In genomic region chr2:144096531-144096930, GRCh38 we compare ENCODE assay signal across 23 cellular contexts.
DNase-seq lines count a peak whose midpoint lies in the region; ATAC-seq, FAIRE-seq and TF ChIP-seq lines count a peak whose summit lies in the region.
"Had no signal": no experiment of that assay in that cellular context is flagged by ENCODE, and none has a peak within 500 bp of the region (broad histone marks: within the 10 kb centered on the region; RNA-seq: fewer than 3 reads in every experiment).

No MANE protein-coding gene starts in this region.

- no peak overlapping the region for H2BK12ac ChIP-seq in mesenchymal stem cell (ENCODE audit: low read length in 2 of 2)

- 8% methylated on average over 2 of the region's 2 CpGs for WGBS in mesenchymal stem cell

- H3K18ac ChIP-seq in mesenchymal stem cell (ENCODE audit: low read depth in 1 of 2, low read length in 2 of 2): no peak overlapping the region

- H3K23ac ChIP-seq in mesenchymal stem cell (ENCODE audit: low read length in 2 of 2): no peak overlapping the region

- no peaks in the 10 kb centered on the region for H3K79me1 ChIP-seq in mesenchymal stem cell (replicated peaks; ENCODE audit: low read length, poor library complexity, severe bottlenecking)

- H2BK15ac ChIP-seq in mesenchymal stem cell (ENCODE audit: low read depth, poor library complexity, severe bottlenecking): no peak overlapping the region

- no peak overlapping the region for H3K4me3 ChIP-seq in astrocyte (ENCODE audit: insufficient read depth, low read depth, low read length)
- H3K4me3 ChIP-seq in mesenchymal stem cell (ENCODE audit: insufficient read depth in 1 of 2, low read depth in 1 of 2, low read length in 2 of 2): no peak overlapping the region
- H3K4me3 ChIP-seq: BLaER1 treated with 17β-estradiol and CSF1 and Interleukin-3, amounts not matched to agents 10 nM and 100 nM had no signal

- DNase-seq in DMS53 (lab: John Stamatoyannopoulos, UW): peak; percentile 3
- no peak for DNase-seq in DMS53 treated with DMSO at 0.1 percent for 48 hours (lab: John Stamatoyannopoulos, UW; ENCODE audit: unreplicated experiment)
- DNase-seq in HCEC 1CT: peak; percentile 65
- DNase-seq in astrocyte (ENCODE audit: low read depth): no peak
- DNase-seq in mesenchymal stem cell: peak; percentile 64
- no peak for DNase-seq in NCI-H128 (lab: John Stamatoyannopoulos, UW; ENCODE audit: unreplicated experiment)
- DNase-seq in AG08395 (ENCODE audit: low spot score): no peak
- DNase-seq: Karpas-422, NCI-H1417, NCI-H187 treated with DMSO at 0.1 percent for 48 hours, NCI-H2171 treated with DMSO at 0.1 percent for 48 hours, NCI-H446, NCI-H526 treated with DMSO at 0.1 percent for 48 hours, SW 1271 had no signal

- H3K4me1 ChIP-seq in astrocyte (ENCODE audit: insufficient read depth, low read length): peaks cover 12% of the 10 kb centered on the region
- H3K4me1 ChIP-seq in mesenchymal stem cell (ENCODE audit: control insufficient read depth, insufficient read depth, low read depth, low read length): no peaks in the 10 kb centered on the region

- H2BK120ac ChIP-seq in mesenchymal stem cell (ENCODE audit: low read depth, low read length): no peak overlapping the region

- H4K20me1 ChIP-seq in astrocyte (ENCODE audit: insufficient read depth, low read length): no peaks in the 10 kb centered on the region
- H4K20me1 ChIP-seq: BLaER1 treated with 17β-estradiol and CSF1 and Interleukin-3, amounts not matched to agents 10 nM and 100 nM had no signal

- H2AFZ ChIP-seq in astrocyte (ENCODE audit: low read depth, low read length): no peak overlapping the region
- no peak overlapping the region for H2AFZ ChIP-seq in mesenchymal stem cell (ENCODE audit: low read depth, low read length)

- no peak overlapping the region for H3K4ac ChIP-seq in mesenchymal stem cell (ENCODE audit: low read depth in 1 of 2, low read length in 2 of 2)

- H3K27ac Mint-ChIP-seq in astrocyte (ENCODE audit: unreplicated experiment): no peak overlapping the region
- H3K27ac Mint-ChIP-seq: IgD-negative memory B cell had no signal

- H3K27ac ChIP-seq in astrocyte (ENCODE audit: low read depth, low read length) (no peak overlapping the region), mesenchymal stem cell (ENCODE audit: low read length, poor library complexity, severe bottlenecking) (no peak overlapping the region)
- H3K27ac ChIP-seq: 22Rv1; BLaER1 treated with 17β-estradiol and CSF1 and Interleukin-3, amounts not matched to agents 10 nM and 100 nM had no signal

- H3K27me3 ChIP-seq in astrocyte (ENCODE audit: insufficient read depth, low read length): no peaks in the 10 kb centered on the region
- no peaks in the 10 kb centered on the region for H3K27me3 ChIP-seq in mesenchymal stem cell (ENCODE audit: control insufficient read depth in 1 of 2, insufficient read depth in 1 of 2, low read length in 2 of 2)
- H3K27me3 ChIP-seq: BLaER1 treated with 17β-estradiol and CSF1 and Interleukin-3, amounts not matched to agents 10 nM and 100 nM had no signal

- H3K9me3 ChIP-seq in astrocyte (ENCODE audit: insufficient read depth, low read depth, low read length): no peaks in the 10 kb centered on the region
- H3K9me3 ChIP-seq in mesenchymal stem cell (ENCODE audit: control insufficient read depth, low read length): no peaks in the 10 kb centered on the region

- no peak overlapping the region for H3K4me2 ChIP-seq in astrocyte (ENCODE audit: low read length)
- H3K4me2 ChIP-seq in mesenchymal stem cell (ENCODE audit: low read length, poor library complexity, severe bottlenecking): no peak overlapping the region
- H3K4me2 ChIP-seq: BLaER1 treated with 17β-estradiol and CSF1 and Interleukin-3, amounts not matched to agents 10 nM and 100 nM had no signal

- H3K9ac ChIP-seq in astrocyte (ENCODE audit: low read length): no peak overlapping the region
- no peak overlapping the region for H3K9ac ChIP-seq in mesenchymal stem cell (ENCODE audit: low read length)

- no peaks in the 10 kb centered on the region for H3K9me3 Mint-ChIP-seq in astrocyte (ENCODE audit: unreplicated experiment)

- no peak for TF ChIP-seq CTCF in astrocyte (IDR thresholded peaks at IDR 0.05; ENCODE audit: insufficient read depth, low read depth, low read length)

- H3K36me3 ChIP-seq in astrocyte (ENCODE audit: insufficient read depth, low read length) (no peaks in the 10 kb centered on the region), mesenchymal stem cell (ENCODE audit: control insufficient read depth in 1 of 2, insufficient read depth in 2 of 2, low read depth in 1 of 2, low read length in 2 of 2) (no peaks in the 10 kb centered on the region)

- H3K79me2 ChIP-seq in astrocyte (ENCODE audit: insufficient read depth, low read length): no peaks in the 10 kb centered on the region

- no peaks in the 10 kb centered on the region for H3K36me3 Mint-ChIP-seq in astrocyte (ENCODE audit: low read depth, unreplicated experiment)

- H2BK5ac ChIP-seq in mesenchymal stem cell (ENCODE audit: low read depth, low read length, poor library complexity, severe bottlenecking): no peak overlapping the region

- no peak overlapping the region for H3K4me3 Mint-ChIP-seq in astrocyte (ENCODE audit: unreplicated experiment)
- H3K4me3 Mint-ChIP-seq: IgD-negative memory B cell had no signal

- peaks cover 26% of the 10 kb centered on the region for H3K4me1 Mint-ChIP-seq in astrocyte (ENCODE audit: low read depth, unreplicated experiment)

- no peak for ATAC-seq in GM21619 (IDR thresholded peaks at IDR 0.05; ENCODE audit: unreplicated experiment)
- ATAC-seq: Panc1 had no signal

- H2AK5ac ChIP-seq in mesenchymal stem cell (ENCODE audit: low read length, severe bottlenecking): no peak overlapping the region

- peak; percentile 41 for FAIRE-seq in astrocyte (lab: Jason Lieb, UNC)
- FAIRE-seq: GM12892, GM18507, H54, HTR-8/SVneo had no signal

- H4K8ac ChIP-seq in mesenchymal stem cell (ENCODE audit: low read length): no peak overlapping the region

- H3K14ac ChIP-seq in mesenchymal stem cell (ENCODE audit: low read length in 2 of 2): no peak overlapping the region

- no peak overlapping the region for H4K91ac ChIP-seq in mesenchymal stem cell (ENCODE audit: low read length)

- no peaks in the 10 kb centered on the region for H3K27me3 Mint-ChIP-seq in astrocyte (ENCODE audit: low read depth, unreplicated experiment)
- H3K27me3 Mint-ChIP-seq: IgD-negative memory B cell had no signal

Comparison
In these comparisons a context has a peak if more than half of its experiments do, and no peak if none do; other contexts are left out.
1. DNase-seq: peak in DMS53 (single experiment), HCEC 1CT (single experiment) and mesenchymal stem cell (single experiment); none in DMS53 treated with DMSO at 0.1 percent for 48 hours (single experiment), astrocyte (single experiment), NCI-H128 (single experiment) and AG08395 (single experiment).